6 cellular contexts compared by ENCODE assay signal in genomic region chr6:107009499-107009898, GRCh38.
"Had no signal": no experiment of that assay in that cellular context is flagged by ENCODE, and none has a peak within 500 bp of the region (broad histone marks: within the 10 kb centered on the region; RNA-seq: fewer than 3 reads in every experiment).

No MANE protein-coding gene starts in this region.

- H3K4me2 ChIP-seq: KMS-11 had no signal

- H3K27ac ChIP-seq: HL-60, KMS-11 had no signal

- H3K9ac ChIP-seq: KMS-11 had no signal

- DNase-seq: IMR-90, KBM-7, KG1 had no signal

- FAIRE-seq: HTR-8/SVneo had no signal
